8 cellular contexts compared by ENCODE assay signal in the genomic region with DNA sequence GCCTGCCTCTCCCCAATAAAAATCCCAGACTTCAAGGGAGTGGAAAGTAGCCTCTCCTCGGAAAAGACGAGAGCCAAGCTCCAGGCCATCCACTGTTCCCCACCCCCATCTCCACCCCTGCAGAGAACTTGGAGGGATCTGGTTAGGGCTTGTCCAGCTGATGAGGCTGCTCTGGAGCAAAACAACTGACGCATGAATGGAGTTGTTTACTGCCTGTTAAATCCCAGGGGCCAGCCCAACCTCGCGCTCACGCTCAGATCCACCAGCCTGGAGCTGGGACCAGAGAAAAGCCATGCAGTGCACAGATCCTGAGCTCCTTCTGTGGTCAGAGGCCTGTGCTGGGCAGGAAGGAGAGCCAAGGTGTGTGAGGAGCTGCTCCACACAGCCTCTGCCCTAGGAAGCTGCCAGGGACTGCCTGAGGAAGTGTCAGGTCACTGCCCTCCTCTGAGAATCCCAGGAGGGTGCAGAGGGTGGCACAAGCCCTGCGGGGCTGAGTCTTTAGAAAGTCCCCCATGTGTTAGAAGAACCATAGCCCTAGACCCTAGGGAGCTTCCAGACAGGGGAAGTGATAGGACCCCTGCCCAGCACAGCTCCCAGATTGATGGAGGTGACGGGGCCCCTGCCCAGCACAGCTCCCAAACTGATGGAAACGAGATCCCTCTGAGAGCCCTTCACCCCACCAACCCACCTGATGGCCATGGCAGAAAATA.
DNase-seq lines count a peak whose midpoint lies in the region; ATAC-seq and TF ChIP-seq lines count a peak whose summit lies in the region.

No MANE protein-coding gene starts in this region.

- no peaks in the 10 kb centered on the region for H3K27me3 Mint-ChIP-seq in MCF 10A (ENCODE audit: insufficient read depth, unreplicated experiment)
- no peaks in the 10 kb centered on the region for H3K27me3 Mint-ChIP-seq in type B pancreatic cell
- H3K27me3 Mint-ChIP-seq in natural killer cell (ENCODE audit: low read depth in 2 of 2) = no peaks in the 10 kb centered on the region

- intact Hi-C loops in MCF 10A (cut with micrococcal nuclease) (loop anchor here (10.0 kb wide), 1 partner anchor 165 kb away; a partner anchor contains a TSS), spleen (cut with DNase I; ENCODE audit: low total_unique reads) (no loop called here), natural killer cell (cut with micrococcal nuclease) (no loop called here)

- peaks cover 9% of the 10 kb centered on the region for H3K36me3 Mint-ChIP-seq in MCF 10A (ENCODE audit: insufficient read depth, unreplicated experiment)
- peaks cover 17% of the 10 kb centered on the region for H3K36me3 Mint-ChIP-seq in type B pancreatic cell
- no peaks in the 10 kb centered on the region for H3K36me3 Mint-ChIP-seq in natural killer cell

- H3K27me3 ChIP-seq in spleen (replicated peaks in 1 of 7) = no peaks in the 10 kb centered on the region

- peak overlapping the region; percentile 52 for H3K27ac Mint-ChIP-seq in MCF 10A (ENCODE audit: low read depth, unreplicated experiment)
- H3K27ac Mint-ChIP-seq in type B pancreatic cell = no peak overlapping the region
- H3K27ac Mint-ChIP-seq in natural killer cell = no peak overlapping the region

- ATAC-seq in HG02763 (IDR thresholded peaks at IDR 0.05; ENCODE audit: unreplicated experiment) (no peak), natural killer cell (no peak), GM18519 (IDR thresholded peaks at IDR 0.05; ENCODE audit: low FRiP score, unreplicated experiment) (no peak)

- POLR2A ChIA-PET in HEK293T (lab: Yijun Ruan, JAX) = no interaction called here
- POLR2A ChIA-PET in MCF 10A (lab: Yijun Ruan, JAX) = interaction anchor here (0.6 to 3.2 kb wide), 8 partner anchors 9 to 252 kb away, joined by 3 to 15 read pairs (median 4); no protein-coding TSS in a partner anchor

- no peak overlapping the region for H3K27ac ChIP-seq in spleen

- BruUV-seq in MCF 10A (replicated peaks; lab: Mats Ljungman, UMichigan) = no TSS peak

- CTCF ChIA-PET in HEK293T (lab: Yijun Ruan, JAX) (interaction anchor here (0.6 to 2.7 kb wide), 4 partner anchors 10 to 238 kb away, joined by 3 to 13 read pairs (median 8); no protein-coding TSS in a partner anchor), MCF 10A (lab: Yijun Ruan, JAX) (interaction anchor here (0.6 to 26.0 kb wide), 14 partner anchors 8 to 269 kb away, joined by 3 to 1744 read pairs (median 4); no protein-coding TSS in a partner anchor)

- H3K9me3 Mint-ChIP-seq in MCF 10A (ENCODE audit: unreplicated experiment) (no peaks in the 10 kb centered on the region), type B pancreatic cell (no peaks in the 10 kb centered on the region), natural killer cell (no peaks in the 10 kb centered on the region)

- H3K4me3 ChIP-seq in spleen = no peak overlapping the region

- TF ChIP-seq CTCF in MCF 10A (IDR thresholded peaks at IDR 0.05; ENCODE audit: unreplicated experiment) (no peak), spleen (IDR thresholded peaks at IDR 0.05 in 8 of 11, conservative IDR thresholded peaks at IDR 0.05 in 3 of 11) (no peak), type B pancreatic cell (conservative IDR thresholded peaks at IDR 0.05) (no peak), natural killer cell (IDR thresholded peaks at IDR 0.05) (no peak)

- H3K4me1 Mint-ChIP-seq in MCF 10A (ENCODE audit: insufficient read depth, unreplicated experiment) (peaks cover 23% of the 10 kb centered on the region), type B pancreatic cell (ENCODE audit: unreplicated experiment) (peaks cover 45% of the 10 kb centered on the region), natural killer cell (no peaks in the 10 kb centered on the region)

- peaks cover 6 to 34% (median 18%) of the 10 kb centered on the region in 6 donors for H3K4me1 ChIP-seq in spleen

- H3K4me3 Mint-ChIP-seq in MCF 10A (ENCODE audit: unreplicated experiment) = no peak overlapping the region
- H3K4me3 Mint-ChIP-seq in type B pancreatic cell = no peak overlapping the region
- H3K4me3 Mint-ChIP-seq in natural killer cell = no peak overlapping the region

- H3K36me3 ChIP-seq in spleen = peaks cover 0 to 8% (median 0%) of the 10 kb centered on the region in 6 donors

- TF ChIP-seq POLR2A in spleen (IDR thresholded peaks at IDR 0.05) = no peak

- H3K9me3 ChIP-seq in spleen = no peaks in the 10 kb centered on the region

- 55 to 80% (median 69%) methylated on average over 8 to 9 of the region's 9 CpGs for WGBS in spleen, 5 donors

- DNase-seq in HEK293T (ENCODE audit: extremely low spot score) (peak; percentile 70), MCF 10A (ENCODE audit: unreplicated experiment) (no peak), inferior parietal cortex (ENCODE audit: extremely low spot score) (peak; percentile 63), spleen (peak; percentile 60), type B pancreatic cell (ENCODE audit: extremely low spot score, unreplicated experiment) (no peak), natural killer cell (no peak)

TF ChIP-seq in HEK293T, 16 proteins besides CTCF, POLR2A, EP300 and RAD21:
- TF ChIP-seq NFRKB (IDR thresholded peaks at IDR 0.05) (no peak), FOXK2 (IDR thresholded peaks at IDR 0.05) (peak; percentile 51; the same call in 1 of the 2 replicates)

Comparison
In these comparisons a context has a peak if more than half of its experiments do, and no peak if none do; other contexts are left out.
1. DNase-seq: peak in HEK293T (single experiment), inferior parietal cortex (single experiment) and spleen (single experiment); none in MCF 10A (single experiment), type B pancreatic cell (single experiment) and natural killer cell (single experiment).